Comparison of ENCODE assay signal across 1 cellular context in the genomic region with DNA sequence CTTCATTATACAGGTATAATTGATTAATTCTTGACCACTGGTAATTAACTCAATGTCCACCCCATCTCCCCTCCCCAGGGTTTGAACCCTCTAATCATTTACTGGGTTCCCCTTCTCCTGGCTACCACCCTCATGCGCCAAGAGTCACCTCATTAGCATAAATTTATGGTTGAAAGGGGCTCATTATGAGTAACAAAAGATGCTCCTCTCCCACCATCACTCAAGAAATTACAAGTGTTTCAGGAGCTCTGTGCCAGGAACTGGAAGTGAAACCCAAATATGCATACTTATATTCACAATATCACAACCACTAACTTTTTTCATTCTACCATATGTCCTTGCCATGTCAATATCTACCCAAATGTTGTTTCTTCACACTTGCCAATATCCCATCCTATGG.
TF ChIP-seq lines count a peak whose summit lies in the region.

No MANE protein-coding gene starts in this region.

TF ChIP-seq in GM12878, 131 proteins besides CTCF, POLR2A, EP300 and RAD21:
- TF ChIP-seq, protein P1, sequence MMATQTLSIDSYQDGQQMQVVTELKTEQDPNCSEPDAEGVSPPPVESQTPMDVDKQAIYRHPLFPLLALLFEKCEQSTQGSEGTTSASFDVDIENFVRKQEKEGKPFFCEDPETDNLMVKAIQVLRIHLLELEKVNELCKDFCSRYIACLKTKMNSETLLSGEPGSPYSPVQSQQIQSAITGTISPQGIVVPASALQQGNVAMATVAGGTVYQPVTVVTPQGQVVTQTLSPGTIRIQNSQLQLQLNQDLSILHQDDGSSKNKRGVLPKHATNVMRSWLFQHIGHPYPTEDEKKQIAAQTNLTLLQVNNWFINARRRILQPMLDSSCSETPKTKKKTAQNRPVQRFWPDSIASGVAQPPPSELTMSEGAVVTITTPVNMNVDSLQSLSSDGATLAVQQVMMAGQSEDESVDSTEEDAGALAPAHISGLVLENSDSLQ (IDR thresholded peaks at IDR 0.05) = peak; percentile 59; the same call in 1 of the 2 replicates
- TF ChIP-seq, protein P2, sequence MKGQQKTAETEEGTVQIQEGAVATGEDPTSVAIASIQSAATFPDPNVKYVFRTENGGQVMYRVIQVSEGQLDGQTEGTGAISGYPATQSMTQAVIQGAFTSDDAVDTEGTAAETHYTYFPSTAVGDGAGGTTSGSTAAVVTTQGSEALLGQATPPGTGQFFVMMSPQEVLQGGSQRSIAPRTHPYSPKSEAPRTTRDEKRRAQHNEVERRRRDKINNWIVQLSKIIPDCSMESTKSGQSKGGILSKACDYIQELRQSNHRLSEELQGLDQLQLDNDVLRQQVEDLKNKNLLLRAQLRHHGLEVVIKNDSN (IDR thresholded peaks at IDR 0.05; ENCODE audit: borderline replicate concordance, extremely low read length, insufficient read depth, low read depth, low read length) = no peak
- TF ChIP-seq PAX8 (IDR thresholded peaks at IDR 0.05) = no peak
- peak; percentile 79 for TF ChIP-seq SPI1 (IDR thresholded peaks at IDR 0.05; ENCODE audit: borderline replicate concordance, insufficient read depth, low read depth, low read length)
- TF ChIP-seq ETV6 (conservative IDR thresholded peaks at IDR 0.05 in 1 of 2, IDR thresholded peaks at IDR 0.05 in 1 of 2; ENCODE audit: borderline replicate concordance in 1 of 2, low read depth in 1 of 2) = no peak
- peak; percentile 28; the same call in 1 of the 2 replicates for TF ChIP-seq MTA2 (IDR thresholded peaks at IDR 0.05; ENCODE audit: low read depth)
- peak; percentile 64 for TF ChIP-seq JUNB (IDR thresholded peaks at IDR 0.05)
- TF ChIP-seq RUNX3 (IDR thresholded peaks at IDR 0.05; ENCODE audit: low read length) = peak; percentile 62; the same call in 1 of the 2 replicates
- 0 out of 4 replicates have a peak, but pooled peaks of 1 of the 2 experiments have one; percentile 9 for TF ChIP-seq SRF (IDR thresholded peaks at IDR 0.05; ENCODE audit: low read depth in 2 of 2, low read length in 2 of 2)
- no peak for TF ChIP-seq EED (IDR thresholded peaks at IDR 0.05; ENCODE audit: low read depth)
- TF ChIP-seq, protein P3, sequence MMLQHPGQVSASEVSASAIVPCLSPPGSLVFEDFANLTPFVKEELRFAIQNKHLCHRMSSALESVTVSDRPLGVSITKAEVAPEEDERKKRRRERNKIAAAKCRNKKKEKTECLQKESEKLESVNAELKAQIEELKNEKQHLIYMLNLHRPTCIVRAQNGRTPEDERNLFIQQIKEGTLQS (IDR thresholded peaks at IDR 0.05; ENCODE audit: borderline replicate concordance, extremely low read depth, low read depth, low read length) = no peak
- 0 out of 2 replicates have a peak, but pooled peaks have one; percentile 23 for TF ChIP-seq NR2F1 (conservative IDR thresholded peaks at IDR 0.05)
- TF ChIP-seq POU2F2 (IDR thresholded peaks at IDR 0.05; ENCODE audit: borderline replicate concordance, low read depth, low read length) = peak; percentile 71; the same call in 2 of the 3 replicates
- 0 out of 2 replicates have a peak, but pooled peaks have one; percentile 40 for TF ChIP-seq IRF4 (IDR thresholded peaks at IDR 0.05; ENCODE audit: low read depth, low read length)
- TF ChIP-seq, protein P4, sequence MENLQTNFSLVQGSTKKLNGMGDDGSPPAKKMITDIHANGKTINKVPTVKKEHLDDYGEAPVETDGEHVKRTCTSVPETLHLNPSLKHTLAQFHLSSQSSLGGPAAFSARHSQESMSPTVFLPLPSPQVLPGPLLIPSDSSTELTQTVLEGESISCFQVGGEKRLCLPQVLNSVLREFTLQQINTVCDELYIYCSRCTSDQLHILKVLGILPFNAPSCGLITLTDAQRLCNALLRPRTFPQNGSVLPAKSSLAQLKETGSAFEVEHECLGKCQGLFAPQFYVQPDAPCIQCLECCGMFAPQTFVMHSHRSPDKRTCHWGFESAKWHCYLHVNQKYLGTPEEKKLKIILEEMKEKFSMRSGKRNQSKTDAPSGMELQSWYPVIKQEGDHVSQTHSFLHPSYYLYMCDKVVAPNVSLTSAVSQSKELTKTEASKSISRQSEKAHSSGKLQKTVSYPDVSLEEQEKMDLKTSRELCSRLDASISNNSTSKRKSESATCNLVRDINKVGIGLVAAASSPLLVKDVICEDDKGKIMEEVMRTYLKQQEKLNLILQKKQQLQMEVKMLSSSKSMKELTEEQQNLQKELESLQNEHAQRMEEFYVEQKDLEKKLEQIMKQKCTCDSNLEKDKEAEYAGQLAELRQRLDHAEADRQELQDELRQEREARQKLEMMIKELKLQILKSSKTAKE (IDR thresholded peaks at IDR 0.05; ENCODE audit: low read depth, poor library complexity, severe bottlenecking) = no peak
- no peak for TF ChIP-seq BMI1 (IDR thresholded peaks at IDR 0.05; ENCODE audit: borderline replicate concordance)
- no peak for TF ChIP-seq CREB1 (IDR thresholded peaks at IDR 0.05; ENCODE audit: low read depth)
- 0 out of 2 replicates have a peak, but pooled peaks have one; percentile 21 for TF ChIP-seq IKZF1 (conservative IDR thresholded peaks at IDR 0.05)
- no peak for TF ChIP-seq NFXL1 (IDR thresholded peaks at IDR 0.05; ENCODE audit: borderline replicate concordance)
- TF ChIP-seq IKZF2 (IDR thresholded peaks at IDR 0.05) = peak in 1 of 2 experiments; percentile 30; a peak in 2 of 4 replicates
- peak; percentile 43; the same call in 1 of the 2 replicates for TF ChIP-seq NFIC (IDR thresholded peaks at IDR 0.05; ENCODE audit: low read depth, low read length)
- TF ChIP-seq POLR2AphosphoS5 (IDR thresholded peaks at IDR 0.05; ENCODE audit: low read length) = no peak
